Comparison of ENCODE assay signal across 1 cellular context in the genomic region with DNA sequence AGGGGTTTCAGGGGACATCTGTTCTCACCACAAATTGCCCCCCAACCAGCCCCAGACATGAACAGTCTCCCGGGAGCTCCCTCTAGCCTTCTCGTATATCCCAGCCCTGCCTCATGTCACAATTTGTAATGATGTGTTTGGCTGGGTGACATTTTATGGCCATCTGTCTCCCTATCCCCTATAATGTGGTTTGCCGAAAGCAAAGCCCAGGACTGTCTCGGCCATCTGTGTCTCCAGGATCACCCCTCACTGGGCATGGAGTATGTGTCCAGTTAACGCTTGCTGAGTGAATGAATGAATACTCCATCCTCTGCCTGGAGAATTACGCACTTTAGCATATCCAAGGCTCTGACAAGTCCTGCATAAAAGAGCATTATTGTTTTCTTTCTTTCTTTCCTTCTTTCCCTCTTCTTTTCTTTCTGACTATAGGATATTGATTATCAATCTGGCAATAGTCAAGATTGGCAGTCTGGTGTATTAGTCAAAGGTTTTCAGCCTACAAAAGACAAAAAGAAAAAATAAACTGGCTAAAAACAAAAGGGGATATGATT.
TF ChIP-seq lines count a peak whose summit lies in the region.

No MANE protein-coding gene starts in this region.

TF ChIP-seq in GM23338, 12 proteins besides CTCF, POLR2A, EP300 and RAD21:
- TF ChIP-seq, protein P1, sequence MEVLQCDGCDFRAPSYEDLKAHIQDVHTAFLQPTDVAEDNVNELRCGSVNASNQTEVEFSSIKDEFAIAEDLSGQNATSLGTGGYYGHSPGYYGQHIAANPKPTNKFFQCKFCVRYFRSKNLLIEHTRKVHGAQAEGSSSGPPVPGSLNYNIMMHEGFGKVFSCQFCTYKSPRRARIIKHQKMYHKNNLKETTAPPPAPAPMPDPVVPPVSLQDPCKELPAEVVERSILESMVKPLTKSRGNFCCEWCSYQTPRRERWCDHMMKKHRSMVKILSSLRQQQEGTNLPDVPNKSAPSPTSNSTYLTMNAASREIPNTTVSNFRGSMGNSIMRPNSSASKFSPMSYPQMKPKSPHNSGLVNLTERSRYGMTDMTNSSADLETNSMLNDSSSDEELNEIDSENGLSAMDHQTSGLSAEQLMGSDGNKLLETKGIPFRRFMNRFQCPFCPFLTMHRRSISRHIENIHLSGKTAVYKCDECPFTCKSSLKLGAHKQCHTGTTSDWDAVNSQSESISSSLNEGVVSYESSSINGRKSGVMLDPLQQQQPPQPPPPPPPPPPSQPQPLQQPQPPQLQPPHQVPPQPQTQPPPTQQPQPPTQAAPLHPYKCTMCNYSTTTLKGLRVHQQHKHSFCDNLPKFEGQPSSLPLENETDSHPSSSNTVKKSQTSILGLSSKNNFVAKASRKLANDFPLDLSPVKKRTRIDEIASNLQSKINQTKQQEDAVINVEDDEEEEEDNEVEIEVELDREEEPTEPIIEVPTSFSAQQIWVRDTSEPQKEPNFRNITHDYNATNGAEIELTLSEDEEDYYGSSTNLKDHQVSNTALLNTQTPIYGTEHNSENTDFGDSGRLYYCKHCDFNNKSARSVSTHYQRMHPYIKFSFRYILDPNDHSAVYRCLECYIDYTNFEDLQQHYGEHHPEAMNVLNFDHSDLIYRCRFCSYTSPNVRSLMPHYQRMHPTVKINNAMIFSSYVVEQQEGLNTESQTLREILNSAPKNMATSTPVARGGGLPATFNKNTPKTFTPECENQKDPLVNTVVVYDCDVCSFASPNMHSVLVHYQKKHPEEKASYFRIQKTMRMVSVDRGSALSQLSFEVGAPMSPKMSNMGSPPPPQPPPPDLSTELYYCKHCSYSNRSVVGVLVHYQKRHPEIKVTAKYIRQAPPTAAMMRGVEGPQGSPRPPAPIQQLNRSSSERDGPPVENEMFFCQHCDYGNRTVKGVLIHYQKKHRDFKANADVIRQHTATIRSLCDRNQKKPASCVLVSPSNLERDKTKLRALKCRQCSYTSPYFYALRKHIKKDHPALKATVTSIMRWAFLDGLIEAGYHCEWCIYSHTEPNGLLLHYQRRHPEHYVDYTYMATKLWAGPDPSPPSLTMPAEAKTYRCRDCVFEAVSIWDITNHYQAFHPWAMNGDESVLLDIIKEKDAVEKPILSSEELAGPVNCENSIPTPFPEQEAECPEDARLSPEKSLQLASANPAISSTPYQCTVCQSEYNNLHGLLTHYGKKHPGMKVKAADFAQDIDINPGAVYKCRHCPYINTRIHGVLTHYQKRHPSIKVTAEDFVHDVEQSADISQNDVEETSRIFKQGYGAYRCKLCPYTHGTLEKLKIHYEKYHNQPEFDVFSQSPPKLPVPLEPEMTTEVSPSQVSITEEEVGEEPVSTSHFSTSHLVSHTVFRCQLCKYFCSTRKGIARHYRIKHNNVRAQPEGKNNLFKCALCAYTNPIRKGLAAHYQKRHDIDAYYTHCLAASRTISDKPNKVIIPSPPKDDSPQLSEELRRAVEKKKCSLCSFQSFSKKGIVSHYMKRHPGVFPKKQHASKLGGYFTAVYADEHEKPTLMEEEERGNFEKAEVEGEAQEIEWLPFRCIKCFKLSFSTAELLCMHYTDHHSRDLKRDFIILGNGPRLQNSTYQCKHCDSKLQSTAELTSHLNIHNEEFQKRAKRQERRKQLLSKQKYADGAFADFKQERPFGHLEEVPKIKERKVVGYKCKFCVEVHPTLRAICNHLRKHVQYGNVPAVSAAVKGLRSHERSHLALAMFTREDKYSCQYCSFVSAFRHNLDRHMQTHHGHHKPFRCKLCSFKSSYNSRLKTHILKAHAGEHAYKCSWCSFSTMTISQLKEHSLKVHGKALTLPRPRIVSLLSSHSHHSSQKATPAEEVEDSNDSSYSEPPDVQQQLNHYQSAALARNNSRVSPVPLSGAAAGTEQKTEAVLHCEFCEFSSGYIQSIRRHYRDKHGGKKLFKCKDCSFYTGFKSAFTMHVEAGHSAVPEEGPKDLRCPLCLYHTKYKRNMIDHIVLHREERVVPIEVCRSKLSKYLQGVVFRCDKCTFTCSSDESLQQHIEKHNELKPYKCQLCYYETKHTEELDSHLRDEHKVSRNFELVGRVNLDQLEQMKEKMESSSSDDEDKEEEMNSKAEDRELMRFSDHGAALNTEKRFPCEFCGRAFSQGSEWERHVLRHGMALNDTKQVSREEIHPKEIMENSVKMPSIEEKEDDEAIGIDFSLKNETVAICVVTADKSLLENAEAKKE (CRISPR knock-in tag; IDR thresholded peaks at IDR 0.05), result no peak
- TF ChIP-seq JUNB (IDR thresholded peaks at IDR 0.05; ENCODE audit: unreplicated experiment) (no peak), CREB1 (CRISPR knock-in tag; IDR thresholded peaks at IDR 0.05; ENCODE audit: low read depth) (no peak), STAT1 (IDR thresholded peaks at IDR 0.05; ENCODE audit: unreplicated experiment) (no peak)
